ENCODE assay signal across 8 cellular contexts in genomic region chr1:55021965-55022546, GRCh38. TPM values are rescaled to one million over a fixed set of nuclear protein-coding genes. Genes with fewer than 3 reads are reported as not detected.
DNase-seq lines count a peak whose midpoint lies in the region; ATAC-seq and TF ChIP-seq lines count a peak whose summit lies in the region.

No MANE protein-coding gene starts in this region.

- WGBS in tibial nerve, 2 donors = 36 to 62% methylated on average over 10 to 13 of the region's 15 CpGs

- H3K27ac Mint-ChIP-seq in osteocyte (ENCODE audit: unreplicated experiment) = peak overlapping the region; percentile 81

- ATAC-seq in GM21737 (IDR thresholded peaks at IDR 0.05; ENCODE audit: unreplicated experiment) = peak; percentile 72

- peaks cover 0 to 5% (median 0%) of the 10 kb centered on the region in 4 donors for H3K4me1 ChIP-seq in tibial nerve

- POLR2A ChIA-PET in RWPE1 (lab: Yijun Ruan, JAX; ENCODE audit: low non-redundant PET) = no interaction called here

- TF ChIP-seq CTCF in RWPE1 (conservative IDR thresholded peaks at IDR 0.05; ENCODE audit: low read depth) = peak; percentile 93
- no peak for TF ChIP-seq CTCF in osteocyte (IDR thresholded peaks at IDR 0.05)
- peak; percentile 68 to 81 (median 78) for TF ChIP-seq CTCF in tibial nerve (IDR thresholded peaks at IDR 0.05)

- no peak for TF ChIP-seq EP300 in tibial nerve (IDR thresholded peaks at IDR 0.05)

- DNase-seq in Caki2 (ENCODE audit: low read depth) (peak; percentile 86), M059J (ENCODE audit: low read depth) (peak; percentile 92), RWPE1 (ENCODE audit: low spot score) (peak; percentile 92), germinal center (ENCODE audit: low spot score) (peak; percentile 76), osteocyte (ENCODE audit: extremely low spot score, unreplicated experiment) (peak; percentile 96), tibial nerve (ENCODE audit: low spot score in 2 of 2) (peak; percentile 53 to 72)
- DNase-seq in activated gamma-delta T cell treated with anti-CD3 and anti-CD28 coated beads, Interleukin-2, amount 50 U/mL, for 16 hours (ENCODE audit: low read depth) = peak; percentile 28

- peaks cover 0 to 2% (median 0%) of the 10 kb centered on the region in 4 donors for H3K9me3 ChIP-seq in tibial nerve

- H3K4me1 Mint-ChIP-seq in osteocyte (ENCODE audit: unreplicated experiment) = peaks cover 16% of the 10 kb centered on the region

- H3K36me3 ChIP-seq in tibial nerve = no peaks in the 10 kb centered on the region

- no peaks in the 10 kb centered on the region for H3K9me3 Mint-ChIP-seq in osteocyte (ENCODE audit: unreplicated experiment)

- no peaks in the 10 kb centered on the region for H3K27me3 Mint-ChIP-seq in osteocyte (ENCODE audit: unreplicated experiment)

- H3K27ac ChIP-seq in RWPE1 (peak overlapping the region; percentile 52), tibial nerve (peak overlapping the region in 1 of 4 donors; percentile 17)

- in situ Hi-C loops in Caki2 (cut with HindIII; ENCODE audit: low pct_unique_long_range_greater_than_20kb, low sequenced_read_pairs) = no loop called here

- no peaks in the 10 kb centered on the region for H3K36me3 Mint-ChIP-seq in osteocyte (ENCODE audit: unreplicated experiment)

- no peak overlapping the region for H3K4me3 ChIP-seq in tibial nerve

- H3K27me3 ChIP-seq in tibial nerve = peaks cover 0 to 13% of the 10 kb centered on the region in 2 donors

- TF ChIP-seq POLR2A in tibial nerve (IDR thresholded peaks at IDR 0.05) = no peak

- H3K4me3 Mint-ChIP-seq in osteocyte (ENCODE audit: unreplicated experiment) = no peak overlapping the region

- CTCF ChIA-PET in RWPE1 (lab: Yijun Ruan, JAX) = interaction anchor here (0.5 to 2.4 kb wide), 28 partner anchors 9 to 1700 kb away, joined by 3 to 39 read pairs (median 4); partner anchors contain the start of gene PCSK9

RNA-seq across cellular contexts. Expression of gene PCSK9, which starts 17.3 kb away (rescaled TPM):
- not detected in 2 replicates for total RNA-seq in Caki2 (2014; rRNA removed; shearing (Covaris generic); ENCODE audit: low replicate concordance)
- total RNA-seq in M059J (2014; rRNA removed; shearing (Covaris generic)) = 1.7 and 3.0 TPM in 2 replicates
- total RNA-seq in osteocyte = 2.2 and 2.3 TPM in 2 replicates
- total RNA-seq in tibial nerve = 1 to 10 TPM in 3 of 4 donors, under 1 TPM in 1; 0.44 to 4.3 (median 2.5) TPM

RNA-seq across cellular contexts. Expression of gene BSND, which starts 23.3 kb away (rescaled TPM):
- total RNA-seq in Caki2 (2014; rRNA removed; shearing (Covaris generic); ENCODE audit: low replicate concordance) = not detected in 2 replicates
- total RNA-seq in M059J (2014; rRNA removed; shearing (Covaris generic)) = not detected in 2 replicates
- total RNA-seq in osteocyte = not detected in 2 replicates
- total RNA-seq in tibial nerve = not detected

RNA-seq across cellular contexts. Expression of gene TMEM61, which starts 41.6 kb away (rescaled TPM):
- total RNA-seq in Caki2 (2014; rRNA removed; shearing (Covaris generic); ENCODE audit: low replicate concordance) = 2.2 TPM in 1 of 2 replicates, not detected in the other
- not detected in 2 replicates for total RNA-seq in M059J (2014; rRNA removed; shearing (Covaris generic))
- total RNA-seq in osteocyte = not detected in 2 replicates
- total RNA-seq in tibial nerve = under 1 TPM in 1 of 4 donors, not detected in 3; 0.84 TPM

Comparison
In these comparisons a context has a peak if more than half of its experiments do, and no peak if none do; other contexts are left out.
1. DNase-seq: peak in every context shown above with its lines; median percentile 96 in osteocyte; 92 in M059J; 92 in RWPE1; 86 in Caki2; 76 in germinal center; 62 in tibial nerve; 28 in activated gamma-delta T cell treated with anti-CD3 and anti-CD28 coated beads, Interleukin-2, amount 50 U/mL, for 16 hours.